18 cellular contexts compared by ENCODE assay signal in the genomic region with DNA sequence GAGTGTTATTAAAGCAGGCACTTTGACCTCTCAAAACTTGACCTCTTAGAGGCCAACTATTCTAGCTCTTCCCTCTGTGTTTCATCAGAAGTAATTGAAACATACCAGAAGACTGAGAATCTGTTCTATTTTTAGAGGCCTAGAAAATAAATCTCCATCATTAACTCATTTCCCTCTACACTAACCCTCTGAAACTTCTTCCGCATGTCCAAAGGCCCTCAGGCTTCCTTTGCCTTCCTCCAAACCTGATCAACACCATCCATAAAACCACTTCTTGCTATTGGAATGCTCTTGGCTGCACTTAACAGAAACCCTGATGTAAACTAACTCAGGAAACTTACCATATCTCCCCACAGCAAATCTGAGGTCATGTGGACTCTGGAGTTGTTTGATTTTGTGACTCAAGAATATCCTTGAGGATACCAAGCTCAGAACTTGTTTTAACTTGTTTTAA.
DNase-seq lines count a peak whose midpoint lies in the region; ATAC-seq and TF ChIP-seq lines count a peak whose summit lies in the region.
"Had no signal": no experiment of that assay in that cellular context is flagged by ENCODE, and none has a peak within 500 bp of the region (broad histone marks: within the 10 kb centered on the region; RNA-seq: fewer than 3 reads in every experiment).

No MANE protein-coding gene starts in this region.

- in situ Hi-C loops in HAP-1 (cut with MboI; ENCODE audit: low sequenced_read_pairs), result no loop called here

- ATAC-seq in GM21360 (IDR thresholded peaks at IDR 0.05; ENCODE audit: unreplicated experiment), result no peak
- ATAC-seq: activated CD8-positive, alpha-beta T cell treated with anti-CD3 and anti-CD28 coated beads, Interleukin-2, amount 10 ng/mL, durations not matched to agents 7 days and 5 days; esophagus mucosa; K562; mucosa of descending colon had no signal

- H3K36me3 ChIP-seq in muscle layer of duodenum (ENCODE audit: control insufficient read depth in 1 of 2, insufficient read depth in 2 of 2, low read length in 2 of 2) (no peaks in the 10 kb centered on the region), HAP-1 (replicated peaks) (no peaks in the 10 kb centered on the region)
- H3K36me3 ChIP-seq: BLaER1 had no signal

- DNase-seq in AG09319 (ENCODE audit: extremely low read depth, low read depth), result peak; percentile 62
- DNase-seq in NCI-H226, result peak; percentile 81
- DNase-seq in epithelial cell of prostate (ENCODE audit: low read depth, low spot score), result peak; percentile 65
- no peak for DNase-seq in endothelial cell (ENCODE audit: low spot score)
- no peak for DNase-seq in HuH-7.5 (ENCODE audit: low spot score)
- DNase-seq in HAP-1 (ENCODE audit: low spot score in 2 of 2), result no peak
- DNase-seq: activated CD8-positive, alpha-beta T cell treated with anti-CD3 and anti-CD28 coated beads, Interleukin-2, amount 10 ng/mL, durations not matched to agents 7 days and 5 days; activated gamma-delta T cell treated with Interleukin-2 at 50 U/mL for 16 hours; cerebellar nuclear complex; mucosa of descending colon; NCI-H1694 treated with DMSO at 0.1 percent for 48 hours; stimulated activated CD4-positive, alpha-beta T cell treated with anti-CD3 and anti-CD28 coated beads, Interleukin-2, amount 100 ng/mL, for 24 hours; trophoblast cell had no signal

- H3K27me3 ChIP-seq in muscle layer of duodenum (ENCODE audit: low read depth, low read length) (no peaks in the 10 kb centered on the region), HAP-1 (ENCODE audit: low read depth) (no peaks in the 10 kb centered on the region)
- H3K27me3 ChIP-seq: BLaER1 had no signal

- H3K9me3 Mint-ChIP-seq in endothelial cell (ENCODE audit: unreplicated experiment), result no peaks in the 10 kb centered on the region

- peaks cover 2% of the 10 kb centered on the region for H3K27me3 Mint-ChIP-seq in endothelial cell (ENCODE audit: unreplicated experiment)

- TF ChIP-seq CTCF in AG09319 (IDR thresholded peaks at IDR 0.05; ENCODE audit: low read depth, low read length) (no peak), endothelial cell (IDR thresholded peaks at IDR 0.05; ENCODE audit: unreplicated experiment) (no peak)

- peak overlapping the region; percentile 90 for H3K27ac ChIP-seq in epithelial cell of prostate
- peak overlapping the region; percentile 47 for H3K27ac ChIP-seq in muscle layer of duodenum (ENCODE audit: low read length)
- H3K27ac ChIP-seq: BLaER1 had no signal

- H3K4me1 ChIP-seq in muscle layer of duodenum (ENCODE audit: control insufficient read depth in 1 of 2, insufficient read depth in 2 of 2, low read length in 2 of 2), result peaks cover 0 to 5% of the 10 kb centered on the region in 2 donors
- no peaks in the 10 kb centered on the region for H3K4me1 ChIP-seq in HAP-1
- H3K4me1 ChIP-seq: BLaER1 had no signal

- H3K4me1 Mint-ChIP-seq in endothelial cell (ENCODE audit: unreplicated experiment), result no peaks in the 10 kb centered on the region

- no peaks in the 10 kb centered on the region for H3K9me3 ChIP-seq in muscle layer of duodenum (ENCODE audit: control insufficient read depth in 1 of 2, low read length in 2 of 2)
- H3K9me3 ChIP-seq in HAP-1, result no peaks in the 10 kb centered on the region

- no peak overlapping the region for H3K4me3 Mint-ChIP-seq in endothelial cell (ENCODE audit: unreplicated experiment)
- H3K4me3 Mint-ChIP-seq: activated CD8-positive, alpha-beta T cell treated with anti-CD3 and anti-CD28 coated beads, Interleukin-2, amount 10 ng/mL, durations not matched to agents 7 days and 5 days had no signal

- no peak overlapping the region for H3K27ac Mint-ChIP-seq in endothelial cell (ENCODE audit: unreplicated experiment)
- H3K27ac Mint-ChIP-seq: activated CD8-positive, alpha-beta T cell treated with anti-CD3 and anti-CD28 coated beads, Interleukin-2, amount 10 ng/mL, durations not matched to agents 7 days and 5 days had no signal

- H3K4me3 ChIP-seq in muscle layer of duodenum (ENCODE audit: low read depth in 1 of 2, low read length in 2 of 2) (no peak overlapping the region), HAP-1 (no peak overlapping the region)
- H3K4me3 ChIP-seq: BLaER1, K562, mucosa of descending colon had no signal

- H3K36me3 Mint-ChIP-seq in endothelial cell (ENCODE audit: low read depth, unreplicated experiment), result no peaks in the 10 kb centered on the region

Comparison
In these comparisons a context has a peak if more than half of its experiments do, and no peak if none do; other contexts are left out.
1. DNase-seq: peak in AG09319 (single experiment), NCI-H226 (single experiment) and epithelial cell of prostate (single experiment); none in endothelial cell (single experiment), HuH-7.5 (single experiment) and HAP-1 (0 of 2).